13 cellular contexts compared by ENCODE assay signal in genomic region chr1:21514245-21514644, GRCh38. TPM values are rescaled to one million over a fixed set of nuclear protein-coding genes. Genes with fewer than 3 reads are reported as not detected.
DNase-seq lines count a peak whose midpoint lies in the region; ATAC-seq, FAIRE-seq and TF ChIP-seq lines count a peak whose summit lies in the region.
"Had no signal": no experiment of that assay in that cellular context is flagged by ENCODE, and none has a peak within 500 bp of the region (broad histone marks: within the 10 kb centered on the region; RNA-seq: fewer than 3 reads in every experiment).

No MANE protein-coding gene starts in this region.

- ATAC-seq in GM19452 (IDR thresholded peaks at IDR 0.05; ENCODE audit: unreplicated experiment), result peak; percentile 94
- ATAC-seq in HG03175 (IDR thresholded peaks at IDR 0.05; ENCODE audit: unreplicated experiment), result peak; percentile 82
- ATAC-seq in GM12878, result peak; percentile 93
- ATAC-seq: stimulated activated naive CD8-positive, alpha-beta T cell treated with anti-CD3 and anti-CD28 coated beads, Interleukin-15, Interleukin-2, amounts not matched to agents 100 U/mL and 50 U/mL, for 24 hours had no signal

- H3K79me2 ChIP-seq in GM12878 (ENCODE audit: control insufficient read depth, insufficient read depth, low read length) (no peaks in the 10 kb centered on the region), MM.1S (ENCODE audit: low read length) (no peaks in the 10 kb centered on the region)

- no peak overlapping the region for H3K4me3 ChIP-seq in GM12878
- H3K4me3 ChIP-seq in MM.1S (ENCODE audit: low read length), result no peak overlapping the region

- H3K4me2 ChIP-seq in GM12878 (ENCODE audit: control insufficient read depth, insufficient read depth) (no peak overlapping the region), MM.1S (ENCODE audit: low read depth, low read length) (no peak overlapping the region)

- no peak for TF ChIP-seq EP300 in GM12878 (IDR thresholded peaks at IDR 0.05; ENCODE audit: borderline replicate concordance in 1 of 2, control insufficient read depth in 1 of 2, low read depth in 2 of 2, low read length in 2 of 2)

- RAD21 ChIA-PET in GM12878 (lab: Charles Lee; ENCODE audit: unreplicated experiment), result interaction anchor here (1.0 to 9.8 kb wide), 3 partner anchors 13 to 169 kb away, joined by 3 to 109 read pairs (median 4); no protein-coding TSS in a partner anchor

- CTCF ChIA-PET in GM12878 (lab: Yijun Ruan, JAX), result interaction anchor here (0.6 to 14.7 kb wide), 6 partner anchors 10 to 1632 kb away, joined by 3 to 327 read pairs (median 3); partner anchors contain the start of gene OTUD3

- in situ Hi-C loops in GM12878 (cut with MboI), result no loop called here

- intact Hi-C loops in GM12878 (cut with micrococcal nuclease; ENCODE audit: unreplicated experiment), result loop anchor here (5.0 to 10.0 kb wide), 2 partner anchors 73 to 141 kb away; no protein-coding TSS in a partner anchor

- 5% methylated on average over 5 of the region's 5 CpGs for WGBS in GM12878 (ENCODE audit: insufficient coverage, insufficient replicate concordance, low lambda C conversion rate, missing lambda C conversion rate)

- no peaks in the 10 kb centered on the region for H3F3A ChIP-seq in MM.1S (ENCODE audit: insufficient read depth, low read length)

- DNase-seq in GM10266 (ENCODE audit: extremely low spot score) (peak; percentile 67), GM12878 (ENCODE audit: low read depth, low spot score) (peak; percentile 56), DMS 273 (lab: John Stamatoyannopoulos, UW; ENCODE audit: unreplicated experiment) (no peak), UCSD-AML1 (lab: John Stamatoyannopoulos, UW; ENCODE audit: unreplicated experiment) (no peak), MM.1S (no peak)
- no peak for DNase-seq in stimulated activated CD4-positive, alpha-beta T cell treated with anti-CD3 and anti-CD28 coated beads, Interleukin-2, amount 100 ng/mL, for 48 hours
- DNase-seq: activated CD4-positive, alpha-beta T cell treated with anti-CD3 and anti-CD28 coated beads for 4 hours; activated gamma-delta T cell treated with Interleukin-2 at 50 U/mL for 16 hours; IMR-90; NCI-H146; stimulated activated naive CD8-positive, alpha-beta T cell treated with anti-CD3 and anti-CD28 coated beads, Interleukin-15, Interleukin-2, amounts not matched to agents 100 U/mL and 50 U/mL, for 24 hours had no signal

- H3K9ac ChIP-seq in GM12878 (ENCODE audit: control insufficient read depth, insufficient read depth, low read length) (no peak overlapping the region), MM.1S (ENCODE audit: low read length) (no peak overlapping the region)

- H4K20me1 ChIP-seq in GM12878 (ENCODE audit: control insufficient read depth, insufficient read depth) (no peaks in the 10 kb centered on the region), MM.1S (ENCODE audit: insufficient read depth, low read length) (no peaks in the 10 kb centered on the region)

- H3K27me3 ChIP-seq in GM12878 (replicated peaks in 1 of 2; ENCODE audit: control insufficient read depth in 2 of 2, insufficient read depth in 2 of 2, low read length in 1 of 2), result peaks cover 0 to 3% of the 10 kb centered on the region in 2 experiments; a peak in 3 of 4 replicates
- peaks cover 61% of the 10 kb centered on the region for H3K27me3 ChIP-seq in MM.1S (replicated peaks; ENCODE audit: insufficient read depth, low read length)

- no peak overlapping the region for H3K27ac ChIP-seq in GM12878 (ENCODE audit: control insufficient read depth, insufficient read depth)
- no peak overlapping the region for H3K27ac ChIP-seq in MM.1S (ENCODE audit: low read length)

- TF ChIP-seq CTCF in GM10266 (IDR thresholded peaks at IDR 0.05; ENCODE audit: control insufficient read depth, insufficient read depth, low read depth, missing control alignments) (no peak), GM12878 (IDR thresholded peaks at IDR 0.05 in 2 of 3, conservative IDR thresholded peaks at IDR 0.05 in 1 of 3; ENCODE audit: control insufficient read depth in 2 of 3, extremely low read depth in 1 of 3, insufficient read depth in 1 of 3, low read depth in 3 of 3, low read length in 3 of 3) (no peak), MM.1S (IDR thresholded peaks at IDR 0.05; ENCODE audit: low read length) (no peak)

- H2AFZ ChIP-seq in GM12878 (ENCODE audit: control insufficient read depth, low read depth, low read length) (no peak overlapping the region), MM.1S (ENCODE audit: low read length) (no peak overlapping the region)

- no peak for TF ChIP-seq RAD21 in GM12878 (IDR thresholded peaks at IDR 0.05; ENCODE audit: insufficient read depth, low read depth, low read length)

- SMC1A ChIA-PET in GM12878 (lab: Charles Lee; ENCODE audit: uncharacterized antibody, unreplicated experiment), result interaction anchor here (18.6 kb wide), 1 partner anchor 15 kb away, joined by 326 read pairs; no protein-coding TSS in a partner anchor

- POLR2A ChIA-PET in GM12878 (lab: Charles Lee), result interaction anchor here (0.6 to 2.2 kb wide), 3 partner anchors 12 to 498 kb away, joined by 3 to 6 read pairs (median 4); no protein-coding TSS in a partner anchor

- H3K9me3 ChIP-seq in GM12878 (replicated peaks; ENCODE audit: control insufficient read depth, insufficient read depth, low read length) (no peaks in the 10 kb centered on the region), MM.1S (replicated peaks; ENCODE audit: insufficient read depth, low read length) (no peaks in the 10 kb centered on the region)

- FAIRE-seq in GM12878 (lab: Jason Lieb, UNC), result peak; percentile 56

- BruUV-seq in GM12878 (replicated peaks; lab: Mats Ljungman, UMichigan), result no TSS peak

- H3K36me3 ChIP-seq in GM12878 (ENCODE audit: control insufficient read depth in 2 of 2, insufficient read depth in 2 of 2, low read length in 1 of 2) (no peaks in the 10 kb centered on the region), MM.1S (replicated peaks; ENCODE audit: insufficient read depth, low read length) (no peaks in the 10 kb centered on the region)

- H3K9me2 ChIP-seq in MM.1S (replicated peaks; ENCODE audit: insufficient read depth, low read length), result no peaks in the 10 kb centered on the region

- TF ChIP-seq POLR2A in GM12878 (IDR thresholded peaks at IDR 0.05; ENCODE audit: low read depth, low read length), result no peak

- H3K4me1 ChIP-seq in GM12878 (ENCODE audit: control insufficient read depth, insufficient read depth, low read length), result peaks cover 22% of the 10 kb centered on the region
- no peaks in the 10 kb centered on the region for H3K4me1 ChIP-seq in MM.1S (ENCODE audit: low read length)

TF ChIP-seq in GM12878, 131 proteins besides CTCF, POLR2A, EP300 and RAD21 (continues in another document):
- TF ChIP-seq PAX5 (IDR thresholded peaks at IDR 0.05; ENCODE audit: borderline replicate concordance, low read depth, low read length) (peak; percentile 95), ZNF217 (IDR thresholded peaks at IDR 0.05) (0 out of 2 replicates have a peak, but pooled peaks have one; percentile 17), BCL11A (IDR thresholded peaks at IDR 0.05; ENCODE audit: low read depth, low read length) (no peak), IKZF2 (IDR thresholded peaks at IDR 0.05) (peak; percentile 43 to 52; a peak in 2 of 4 replicates), RUNX3 (IDR thresholded peaks at IDR 0.05; ENCODE audit: low read length) (peak; percentile 41), NR2F1 (conservative IDR thresholded peaks at IDR 0.05) (peak; percentile 79)
- TF ChIP-seq, protein P1, sequence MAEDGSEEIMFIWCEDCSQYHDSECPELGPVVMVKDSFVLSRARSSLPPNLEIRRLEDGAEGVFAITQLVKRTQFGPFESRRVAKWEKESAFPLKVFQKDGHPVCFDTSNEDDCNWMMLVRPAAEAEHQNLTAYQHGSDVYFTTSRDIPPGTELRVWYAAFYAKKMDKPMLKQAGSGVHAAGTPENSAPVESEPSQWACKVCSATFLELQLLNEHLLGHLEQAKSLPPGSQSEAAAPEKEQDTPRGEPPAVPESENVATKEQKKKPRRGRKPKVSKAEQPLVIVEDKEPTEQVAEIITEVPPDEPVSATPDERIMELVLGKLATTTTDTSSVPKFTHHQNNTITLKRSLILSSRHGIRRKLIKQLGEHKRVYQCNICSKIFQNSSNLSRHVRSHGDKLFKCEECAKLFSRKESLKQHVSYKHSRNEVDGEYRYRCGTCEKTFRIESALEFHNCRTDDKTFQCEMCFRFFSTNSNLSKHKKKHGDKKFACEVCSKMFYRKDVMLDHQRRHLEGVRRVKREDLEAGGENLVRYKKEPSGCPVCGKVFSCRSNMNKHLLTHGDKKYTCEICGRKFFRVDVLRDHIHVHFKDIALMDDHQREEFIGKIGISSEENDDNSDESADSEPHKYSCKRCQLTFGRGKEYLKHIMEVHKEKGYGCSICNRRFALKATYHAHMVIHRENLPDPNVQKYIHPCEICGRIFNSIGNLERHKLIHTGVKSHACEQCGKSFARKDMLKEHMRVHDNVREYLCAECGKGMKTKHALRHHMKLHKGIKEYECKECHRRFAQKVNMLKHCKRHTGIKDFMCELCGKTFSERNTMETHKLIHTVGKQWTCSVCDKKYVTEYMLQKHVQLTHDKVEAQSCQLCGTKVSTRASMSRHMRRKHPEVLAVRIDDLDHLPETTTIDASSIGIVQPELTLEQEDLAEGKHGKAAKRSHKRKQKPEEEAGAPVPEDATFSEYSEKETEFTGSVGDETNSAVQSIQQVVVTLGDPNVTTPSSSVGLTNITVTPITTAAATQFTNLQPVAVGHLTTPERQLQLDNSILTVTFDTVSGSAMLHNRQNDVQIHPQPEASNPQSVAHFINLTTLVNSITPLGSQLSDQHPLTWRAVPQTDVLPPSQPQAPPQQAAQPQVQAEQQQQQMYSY (CRISPR knock-in tag; IDR thresholded peaks at IDR 0.05), result no peak

RNA-seq across cellular contexts. Expression of gene ALPL, which starts 5.0 kb away (rescaled TPM):
- not detected in 2 replicates for total RNA-seq in GM12878 (2013; cell fraction: nucleolus; rRNA removed)
- total RNA-seq in GM12878 (2014; rRNA removed) (0.05 and 0.40 TPM in 2 replicates), GM12878 (2014; rRNA removed; fragmentation: Illumina TruSeq; extraction: Trizol) (not detected in 2 replicates), GM12878 (2021) (0.24 and 0.49 TPM in 2 replicates)
- not detected for polyA plus RNA-seq in GM12878 (2011; ENCODE audit: low read depth)
- polyA plus RNA-seq in GM12878 (2011; rRNA removed) (0.30 and 0.43 TPM in 2 replicates), GM12878 (2014; fragmentation: Illumina TruSeq; extraction: Trizol) (0.19 TPM in 1 of 2 replicates, not detected in the other), GM12878 (2014; fragmentation: Nextera tagmentation; extraction: Ambion mirVana) (under 1 TPM in 1 of 2 experiments, not detected in 1; 0.07 TPM), GM12878 (2014; rRNA removed) (0.10 and 0.22 TPM in 2 replicates), GM12878 (2016; fragmentation: Nextera tagmentation; extraction: Ambion mirVana) (under 1 TPM; 0.20 to 0.59 TPM)
- 0.48 and 0.49 TPM in 2 replicates for polyA plus RNA-seq in GM12878 (2011; cell fraction: cytosol; rRNA removed)
- 0.45 and 1.1 TPM in 2 replicates for polyA plus RNA-seq in GM12878 (2011; cell fraction: nucleus; rRNA removed)
- polyA plus RNA-seq in GM12878 (2012), result 0.08 TPM in 1 of 2 replicates, not detected in the other
- polyA minus RNA-seq in GM12878 (2011; rRNA and poly(A)+ RNA removed), result 0.46 and 1.1 TPM in 2 replicates
- polyA minus RNA-seq in GM12878 (2011; cell fraction: cytosol; rRNA and poly(A)+ RNA removed), result not detected in 2 replicates
- polyA minus RNA-seq in GM12878 (2011; cell fraction: nucleus; rRNA and poly(A)+ RNA removed), result not detected in 2 replicates

Comparison
In these comparisons a context has a peak if more than half of its experiments do, and no peak if none do; other contexts are left out.
1. DNase-seq: peak in GM10266 (single experiment) and GM12878 (single experiment); none in DMS 273 (single experiment), UCSD-AML1 (single experiment), MM.1S (single experiment) and stimulated activated CD4-positive, alpha-beta T cell treated with anti-CD3 and anti-CD28 coated beads, Interleukin-2, amount 100 ng/mL, for 48 hours (0 of 2).
2. Peak in every context shown above with its lines, with median percentiles within 50 percentile points of each other: ATAC-seq.